29 cellular contexts compared by ENCODE assay signal in the genomic region with DNA sequence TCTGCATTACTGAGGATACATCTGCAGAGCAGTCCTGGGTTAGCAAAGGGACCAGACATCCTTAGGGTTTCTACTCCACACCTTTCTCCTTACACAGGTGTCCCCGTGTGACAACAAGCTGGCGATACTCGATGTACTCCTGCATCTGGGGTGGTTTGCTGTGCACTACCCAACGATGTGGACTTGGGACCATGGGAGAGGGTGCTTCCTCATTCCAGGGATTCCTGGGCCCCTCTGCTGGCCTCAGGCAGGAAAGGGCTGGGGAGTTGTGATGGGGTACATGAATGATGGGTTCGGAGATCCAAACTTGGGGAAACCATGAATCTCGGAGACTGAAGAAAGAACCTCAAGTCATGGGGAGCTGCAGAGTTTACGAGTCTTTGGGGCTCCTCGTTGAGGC.
"Had no signal": no experiment of that assay in that cellular context is flagged by ENCODE, and none has a peak within 500 bp of the region (broad histone marks: within the 10 kb centered on the region; RNA-seq: fewer than 3 reads in every experiment).

No MANE protein-coding gene starts in this region.

- H3K27ac Mint-ChIP-seq: activated CD4-positive, alpha-beta T cell treated with anti-CD3 and anti-CD28 coated beads, Interleukin-2, amount 10 ng/mL, durations not matched to agents 24 days and 14 days; activated CD8-positive, alpha-beta T cell treated with anti-CD3 and anti-CD28 coated beads for 36 hours; activated naive CD8-positive, alpha-beta T cell treated with anti-CD3 and anti-CD28 coated beads for 36 hours; activated T-cell treated with anti-CD3 and anti-CD28 coated beads, Interleukin-2, amount 50 U/mL, for 72 hours; activated T-helper 17 cell treated with anti-CD3 and anti-CD28 coated beads, Interleukin-2, amount 50 U/mL, for 72 hours had no signal

- DNase-seq: activated CD4-positive, alpha-beta T cell treated with anti-CD3 and anti-CD28 coated beads, Interleukin-2, amount 10 ng/mL, durations not matched to agents 24 days and 14 days; activated CD4-positive, alpha-beta T cell treated with anti-CD3 and anti-CD28 coated beads, Interleukin-2, amount 50 U/mL, for 4 hours; activated CD8-positive, alpha-beta T cell treated with anti-CD3 and anti-CD28 coated beads for 36 hours; activated effector memory CD4-positive, alpha-beta T cell treated with anti-CD3 and anti-CD28 coated beads, Interleukin-2, amount 50 U/mL, for 16 hours; activated naive CD4-positive, alpha-beta T cell; activated naive CD4-positive, alpha-beta T cell treated with anti-CD3 and anti-CD28 coated beads, Interleukin-2, amount 50 U/mL, for 16 hours; activated naive CD8-positive, alpha-beta T cell treated with anti-CD3 and anti-CD28 coated beads for 36 hours; activated T-cell treated with anti-CD3 and anti-CD28 coated beads, Interleukin-2, amount 50 U/mL, for 1 hour; activated T-cell treated with anti-CD3 and anti-CD28 coated beads, Interleukin-2, amount 50 U/mL, for 72 hours; amniotic stem cell; aorta; brain microvascular endothelial cell; Kasumi-1; KG1; MM.1S; MV-4-11; NCI-H1092; NCI-H146; NCI-H187; NCI-H2081; NCI-H226; PC-3; SHP77; SJCRH30; T1000 had no signal

- H3K36me3 ChIP-seq: brain microvascular endothelial cell, cardiac muscle cell, SJCRH30 had no signal

- ATAC-seq: activated CD8-positive, alpha-beta T cell treated with anti-CD3 and anti-CD28 coated beads for 36 hours; activated T-cell treated with anti-CD3 and anti-CD28 coated beads, Interleukin-2, amount 50 U/mL, for 72 hours; activated T-helper 17 cell treated with anti-CD3 and anti-CD28 coated beads, Interleukin-2, amount 50 U/mL, for 72 hours; PC-3 had no signal

- H3K27me3 ChIP-seq: brain microvascular endothelial cell, cardiac muscle cell, SJCRH30 had no signal

- H3K4me1 ChIP-seq: SJCRH30 had no signal

- H3K27me3 Mint-ChIP-seq: activated CD4-positive, alpha-beta T cell treated with anti-CD3 and anti-CD28 coated beads, Interleukin-2, amount 10 ng/mL, durations not matched to agents 24 days and 14 days; activated CD8-positive, alpha-beta T cell treated with anti-CD3 and anti-CD28 coated beads for 36 hours; activated naive CD8-positive, alpha-beta T cell treated with anti-CD3 and anti-CD28 coated beads for 36 hours; activated T-helper 17 cell treated with anti-CD3 and anti-CD28 coated beads, Interleukin-2, amount 50 U/mL, for 72 hours; central memory CD8-positive, alpha-beta T cell had no signal

- H3K27ac ChIP-seq: brain microvascular endothelial cell, cardiac muscle cell, SJCRH30, SK-N-MC had no signal

- H3K4me3 ChIP-seq: cardiac muscle cell, SJCRH30, SK-N-MC had no signal

- H3K9me3 ChIP-seq: SJCRH30 had no signal

- H3K4me1 Mint-ChIP-seq: activated CD4-positive, alpha-beta T cell treated with anti-CD3 and anti-CD28 coated beads, Interleukin-2, amount 10 ng/mL, durations not matched to agents 24 days and 14 days; activated naive CD8-positive, alpha-beta T cell treated with anti-CD3 and anti-CD28 coated beads for 36 hours; activated T-helper 17 cell treated with anti-CD3 and anti-CD28 coated beads, Interleukin-2, amount 50 U/mL, for 72 hours; central memory CD8-positive, alpha-beta T cell had no signal

- H3K4me3 Mint-ChIP-seq: activated CD4-positive, alpha-beta T cell treated with anti-CD3 and anti-CD28 coated beads, Interleukin-2, amount 10 ng/mL, durations not matched to agents 24 days and 14 days; activated CD8-positive, alpha-beta T cell treated with anti-CD3 and anti-CD28 coated beads for 36 hours; activated naive CD8-positive, alpha-beta T cell treated with anti-CD3 and anti-CD28 coated beads for 36 hours; activated T-cell treated with anti-CD3 and anti-CD28 coated beads, Interleukin-2, amount 50 U/mL, for 72 hours; activated T-helper 17 cell treated with anti-CD3 and anti-CD28 coated beads, Interleukin-2, amount 50 U/mL, for 72 hours; central memory CD8-positive, alpha-beta T cell had no signal

- H3K36me3 Mint-ChIP-seq: activated naive CD8-positive, alpha-beta T cell treated with anti-CD3 and anti-CD28 coated beads for 36 hours had no signal
